Comparison of ENCODE assay signal across 9 cellular contexts in the genomic region with DNA sequence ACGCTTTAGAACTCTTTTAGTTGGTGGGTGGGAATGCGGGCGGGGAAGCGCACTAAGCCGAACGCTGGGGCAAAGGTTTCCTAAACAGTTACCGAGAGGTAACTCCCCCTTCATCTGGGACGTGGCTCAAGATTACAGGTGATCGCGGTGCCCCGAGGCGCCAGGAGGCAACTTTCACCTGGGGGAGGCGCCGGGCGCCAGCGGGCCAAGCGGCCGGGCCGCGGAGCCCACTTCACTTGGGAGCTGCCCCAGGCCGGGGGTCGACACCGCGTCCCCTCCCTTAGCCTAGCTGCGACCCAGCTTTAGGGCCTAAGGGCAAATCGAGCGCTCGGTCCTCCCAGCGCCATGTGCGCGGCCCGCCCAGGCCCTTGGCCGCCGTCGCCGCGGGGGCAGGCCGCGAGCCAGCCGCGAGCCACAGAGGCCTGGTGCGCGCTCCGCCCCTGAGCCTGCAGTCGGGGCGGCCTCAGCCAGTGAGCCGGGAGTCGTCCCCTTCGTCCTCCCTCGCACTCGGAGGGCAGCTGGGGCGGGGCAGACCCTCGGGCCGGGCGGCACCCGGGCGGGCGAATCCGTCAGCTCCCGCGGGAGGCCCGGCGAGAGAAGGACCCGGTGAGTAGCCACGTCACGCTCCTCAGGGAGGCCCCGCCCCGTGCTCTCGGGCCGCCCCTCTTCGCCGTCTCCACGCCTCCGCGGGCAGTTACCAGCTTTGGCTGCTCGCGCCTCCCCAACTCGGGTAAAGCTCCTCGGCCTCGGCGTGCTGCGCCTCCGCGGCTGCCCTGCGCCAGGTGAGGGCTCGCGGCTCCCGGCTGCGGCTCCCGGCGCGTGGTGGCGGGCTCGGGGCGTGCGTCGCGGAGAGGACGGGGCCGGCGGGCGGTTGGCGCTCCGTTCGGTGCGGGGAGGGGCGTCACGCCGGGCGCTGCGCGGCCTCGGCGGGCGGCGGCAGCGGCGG. TPM values are rescaled to one million over a fixed set of nuclear protein-coding genes. Genes with fewer than 3 reads are reported as not detected.
DNase-seq lines count a peak whose midpoint lies in the region; ATAC-seq, FAIRE-seq and TF ChIP-seq lines count a peak whose summit lies in the region.
"Had no signal": no experiment of that assay in that cellular context is flagged by ENCODE, and none has a peak within 500 bp of the region (broad histone marks: within the 10 kb centered on the region; RNA-seq: fewer than 3 reads in every experiment).

Gene LARP1B, plus strand, starts transcription at position 693 of the 946 bp plus-strand sequence. CDS start 13,640 bp downstream, outside the sequence.

- no peaks in the 10 kb centered on the region for H3K27me3 Mint-ChIP-seq in WTC11 (ENCODE audit: low read depth)

- 0 to 2% (median 1%) methylated on average over 38 to 118 of the region's 118 CpGs for WGBS in spleen, 5 donors

- peaks cover 4 to 23% (median 17%) of the 10 kb centered on the region in 6 donors for H3K4me1 ChIP-seq in spleen

- H3K27me3 ChIP-seq in bronchial epithelial cell (ENCODE audit: control insufficient read depth, insufficient read depth, low read length) (no peaks in the 10 kb centered on the region), spleen (replicated peaks in 1 of 7) (no peaks in the 10 kb centered on the region)

- H3K27ac Mint-ChIP-seq in WTC11, result peak within 1 kb of the TSS; percentile 95

- H3K4me1 Mint-ChIP-seq in WTC11, result peaks cover 31% of the 10 kb centered on the region

- H3K4me3 Mint-ChIP-seq in WTC11, result peak within 1 kb of the TSS; percentile 92

- no peaks in the 10 kb centered on the region for H3K9me3 ChIP-seq in spleen

- peak within 1 kb of the TSS; percentile 86 to 97 (median 96) for H3K27ac ChIP-seq in spleen

- no peaks in the 10 kb centered on the region for H3K36me3 Mint-ChIP-seq in WTC11

- H3K36me3 ChIP-seq in bronchial epithelial cell (ENCODE audit: control insufficient read depth, insufficient read depth, low read length) (no peaks in the 10 kb centered on the region), spleen (no peaks in the 10 kb centered on the region)

- peak within 1 kb of the TSS; percentile 82 for H3K4me3 ChIP-seq in bronchial epithelial cell (ENCODE audit: low read depth, low read length)
- peak within 1 kb of the TSS; percentile 57 to 88 (median 70) for H3K4me3 ChIP-seq in spleen

- H3K9me3 Mint-ChIP-seq in WTC11, result no peaks in the 10 kb centered on the region

- no peak for FAIRE-seq in bronchial epithelial cell (lab: Jason Lieb, UNC)
- FAIRE-seq: TTC549 had no signal

- POLR2A ChIA-PET in WTC11 (lab: Charles Lee), result interaction anchor here (0.6 to 4.2 kb wide), 9 partner anchors 8 to 428 kb away, joined by 3 to 53 read pairs (median 4); partner anchors contain the start of genes ABHD18, HSPA4L, INTU and MFSD8

- CTCF ChIA-PET in WTC11 (lab: Charles Lee), result interaction anchor here (0.6 to 3.5 kb wide), 4 partner anchors 8 to 213 kb away, joined by 4 to 19 read pairs (median 7); partner anchors contain the start of genes ABHD18 and MFSD8

- peak in 2 of 3 donors; percentile 48 to 79 for TF ChIP-seq POLR2A in spleen (IDR thresholded peaks at IDR 0.05)

- DNase-seq in AG08396 (ENCODE audit: low spot score), result peak; percentile 99
- peak; percentile 94 for DNase-seq in NCI-H2227 (lab: John Stamatoyannopoulos, UW; ENCODE audit: unreplicated experiment)
- peak; percentile 96 for DNase-seq in WTC11 (ENCODE audit: low spot score)
- DNase-seq in bronchial epithelial cell (ENCODE audit: low read depth), result peak; percentile 82
- peak; percentile 89 for DNase-seq in inferior parietal cortex (ENCODE audit: extremely low spot score)
- DNase-seq in spleen, result peak; percentile 99

- ATAC-seq in GM18909 (IDR thresholded peaks at IDR 0.05; ENCODE audit: poor library complexity, unreplicated experiment) (peak; percentile 91), HG03159 (IDR thresholded peaks at IDR 0.05; ENCODE audit: unreplicated experiment) (peak; percentile 92), WTC11 (peak; percentile 89)

- TF ChIP-seq CTCF in WTC11 (IDR thresholded peaks at IDR 0.05) (no peak), bronchial epithelial cell (IDR thresholded peaks at IDR 0.05; ENCODE audit: insufficient read depth, low read length, severe bottlenecking) (no peak), spleen (IDR thresholded peaks at IDR 0.05 in 8 of 11, conservative IDR thresholded peaks at IDR 0.05 in 3 of 11) (peak in 1 of 11 experiments; percentile 23)

- intact Hi-C loops in spleen (cut with DNase I; ENCODE audit: low total_unique reads), result loop anchor here (10.0 kb wide), 1 partner anchor 96 kb away; the partner anchor contains the start of genes ABHD18 and MFSD8

TF ChIP-seq in WTC11, 78 proteins besides CTCF, POLR2A, EP300 and RAD21 (continues in another document):
- TF ChIP-seq ZNF423 (CRISPR knock-in tag; IDR thresholded peaks at IDR 0.05) (peak; percentile 52; the same call in 1 of the 2 replicates), ZNF263 (CRISPR knock-in tag; IDR thresholded peaks at IDR 0.05; ENCODE audit: low read depth) (peak; percentile 100), ZNF121 (CRISPR knock-in tag; IDR thresholded peaks at IDR 0.05) (0 out of 2 replicates have a peak, but pooled peaks have one; percentile 5), ERG (CRISPR knock-in tag; IDR thresholded peaks at IDR 0.05) (peak; percentile 30; the same call in 1 of the 2 replicates), TCF7 (CRISPR knock-in tag; IDR thresholded peaks at IDR 0.05; ENCODE audit: low read depth) (no peak), ETV6 (CRISPR knock-in tag; IDR thresholded peaks at IDR 0.05) (peak; percentile 77), GRHL2 (CRISPR knock-in tag; IDR thresholded peaks at IDR 0.05; ENCODE audit: insufficient replicate concordance, severe bottlenecking) (no peak), ZNF396 (CRISPR knock-in tag; IDR thresholded peaks at IDR 0.05; ENCODE audit: borderline replicate concordance) (no peak), STAT6 (CRISPR knock-in tag; conservative IDR thresholded peaks at IDR 0.05; ENCODE audit: low read depth) (no peak)
- TF ChIP-seq, protein P1, sequence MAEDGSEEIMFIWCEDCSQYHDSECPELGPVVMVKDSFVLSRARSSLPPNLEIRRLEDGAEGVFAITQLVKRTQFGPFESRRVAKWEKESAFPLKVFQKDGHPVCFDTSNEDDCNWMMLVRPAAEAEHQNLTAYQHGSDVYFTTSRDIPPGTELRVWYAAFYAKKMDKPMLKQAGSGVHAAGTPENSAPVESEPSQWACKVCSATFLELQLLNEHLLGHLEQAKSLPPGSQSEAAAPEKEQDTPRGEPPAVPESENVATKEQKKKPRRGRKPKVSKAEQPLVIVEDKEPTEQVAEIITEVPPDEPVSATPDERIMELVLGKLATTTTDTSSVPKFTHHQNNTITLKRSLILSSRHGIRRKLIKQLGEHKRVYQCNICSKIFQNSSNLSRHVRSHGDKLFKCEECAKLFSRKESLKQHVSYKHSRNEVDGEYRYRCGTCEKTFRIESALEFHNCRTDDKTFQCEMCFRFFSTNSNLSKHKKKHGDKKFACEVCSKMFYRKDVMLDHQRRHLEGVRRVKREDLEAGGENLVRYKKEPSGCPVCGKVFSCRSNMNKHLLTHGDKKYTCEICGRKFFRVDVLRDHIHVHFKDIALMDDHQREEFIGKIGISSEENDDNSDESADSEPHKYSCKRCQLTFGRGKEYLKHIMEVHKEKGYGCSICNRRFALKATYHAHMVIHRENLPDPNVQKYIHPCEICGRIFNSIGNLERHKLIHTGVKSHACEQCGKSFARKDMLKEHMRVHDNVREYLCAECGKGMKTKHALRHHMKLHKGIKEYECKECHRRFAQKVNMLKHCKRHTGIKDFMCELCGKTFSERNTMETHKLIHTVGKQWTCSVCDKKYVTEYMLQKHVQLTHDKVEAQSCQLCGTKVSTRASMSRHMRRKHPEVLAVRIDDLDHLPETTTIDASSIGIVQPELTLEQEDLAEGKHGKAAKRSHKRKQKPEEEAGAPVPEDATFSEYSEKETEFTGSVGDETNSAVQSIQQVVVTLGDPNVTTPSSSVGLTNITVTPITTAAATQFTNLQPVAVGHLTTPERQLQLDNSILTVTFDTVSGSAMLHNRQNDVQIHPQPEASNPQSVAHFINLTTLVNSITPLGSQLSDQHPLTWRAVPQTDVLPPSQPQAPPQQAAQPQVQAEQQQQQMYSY (CRISPR knock-in tag; IDR thresholded peaks at IDR 0.05), result no peak

RNA-seq across cellular contexts. Expression of gene LARP1B, which starts in this region (rescaled TPM):
- total RNA-seq in WTC11 (2021) (31.0 to 35.6 TPM (median 31.1 TPM) in 3 replicates), bronchial epithelial cell (52.6 and 57.9 TPM in 2 replicates), spleen (10 to 100 TPM in 6 of 7 donors, 1 to 10 TPM in 1; 8.5 to 17.8 (median 12.2) TPM)
- polyA plus RNA-seq in spleen, result 1 to 10 TPM; 3.7 to 6.0 (median 4.8) TPM

Comparison
In these comparisons a context has a peak if more than half of its experiments do, and no peak if none do; other contexts are left out.
1. Peak in every context shown above with its lines: DNase-seq, ATAC-seq, H3K4me3 ChIP-seq and H3K27ac ChIP-seq.